10 cellular contexts compared by ENCODE assay signal in genomic region chr3:123090700-123091585, GRCh38. TPM values are rescaled to one million over a fixed set of nuclear protein-coding genes. Genes with fewer than 3 reads are reported as not detected.
DNase-seq lines count a peak whose midpoint lies in the region; ATAC-seq and TF ChIP-seq lines count a peak whose summit lies in the region.
"Had no signal": no experiment of that assay in that cellular context is flagged by ENCODE, and none has a peak within 500 bp of the region (broad histone marks: within the 10 kb centered on the region; RNA-seq: fewer than 3 reads in every experiment).

No MANE protein-coding gene starts in this region.

- H3K79me2 ChIP-seq in neural progenitor cell (ENCODE audit: low read depth): peaks cover 8% of the 10 kb centered on the region

- peaks cover 16% of the 10 kb centered on the region for H3K36me3 Mint-ChIP-seq in T-helper 1 cell treated with Interleukin-12 subunit alpha and Interleukin-12 subunit beta and Interleukin-4 antibody, amounts not matched to agents 30 μg/mL and 1 μg/mL, for 36 hours (ENCODE audit: low read depth)
- H3K36me3 Mint-ChIP-seq in T-helper 17 cell (ENCODE audit: low read depth) (peaks cover 10% of the 10 kb centered on the region), neural progenitor cell (peaks cover 20% of the 10 kb centered on the region)

- H4K20me1 ChIP-seq in neural progenitor cell (ENCODE audit: low read depth): no peaks in the 10 kb centered on the region

- ATAC-seq in T-helper 17 cell (no peak), GM18870 (IDR thresholded peaks at IDR 0.05; ENCODE audit: unreplicated experiment) (no peak), GM19397 (IDR thresholded peaks at IDR 0.05; ENCODE audit: unreplicated experiment) (no peak), left colon (no peak)

- H3K4me2 ChIP-seq in neural progenitor cell: peak overlapping the region; percentile 53

- H3K9me3 ChIP-seq in KOPT-K1 (ENCODE audit: insufficient read depth, low read length, poor library complexity, severe bottlenecking) (no peaks in the 10 kb centered on the region), T-helper 17 cell (ENCODE audit: control insufficient read depth, low read length, poor library complexity, severe bottlenecking) (no peaks in the 10 kb centered on the region), neural progenitor cell (ENCODE audit: low read depth) (no peaks in the 10 kb centered on the region)

- no peak overlapping the region for H3K4me3 ChIP-seq in neural progenitor cell

- H3K9ac ChIP-seq in neural progenitor cell: no peak overlapping the region

- TF ChIP-seq CTCF in neural progenitor cell (IDR thresholded peaks at IDR 0.05): no peak

- no peaks in the 10 kb centered on the region for H3K27me3 Mint-ChIP-seq in T-helper 1 cell treated with Interleukin-12 subunit alpha and Interleukin-12 subunit beta and Interleukin-4 antibody, amounts not matched to agents 30 μg/mL and 1 μg/mL, for 36 hours (ENCODE audit: low read depth)
- H3K27me3 Mint-ChIP-seq in T-helper 17 cell: no peaks in the 10 kb centered on the region
- peaks cover 2% of the 10 kb centered on the region for H3K27me3 Mint-ChIP-seq in neural progenitor cell (ENCODE audit: insufficient read depth, low read depth)

- H3K9me3 Mint-ChIP-seq in T-helper 1 cell treated with Interleukin-12 subunit alpha and Interleukin-12 subunit beta and Interleukin-4 antibody, amounts not matched to agents 30 μg/mL and 1 μg/mL, for 36 hours: no peaks in the 10 kb centered on the region
- peaks cover 2% of the 10 kb centered on the region for H3K9me3 Mint-ChIP-seq in neural progenitor cell

- peaks cover 27% of the 10 kb centered on the region for H3F3A ChIP-seq in neural progenitor cell (ENCODE audit: low read depth)

- no peaks in the 10 kb centered on the region for H3K27me3 ChIP-seq in neural progenitor cell

- intact Hi-C loops in left colon (cut with DNase I, micrococcal nuclease): no loop called here

- peak overlapping the region; percentile 15 for H2AFZ ChIP-seq in neural progenitor cell (replicated peaks)

- H3K4me1 Mint-ChIP-seq in T-helper 1 cell treated with Interleukin-12 subunit alpha and Interleukin-12 subunit beta and Interleukin-4 antibody, amounts not matched to agents 30 μg/mL and 1 μg/mL, for 36 hours (ENCODE audit: low read depth): peaks cover 17% of the 10 kb centered on the region
- H3K4me1 Mint-ChIP-seq in T-helper 17 cell: peaks cover 31% of the 10 kb centered on the region
- H3K4me1 Mint-ChIP-seq in neural progenitor cell: peaks cover 72% of the 10 kb centered on the region

- no peak for DNase-seq in T-helper 1 cell
- no peak for DNase-seq in T-helper 17 cell
- peak; percentile 67 for DNase-seq in neural progenitor cell (ENCODE audit: low spot score)
- no peak for DNase-seq in left colon
- DNase-seq: NCI-H226; stimulated activated CD4-positive, alpha-beta T cell treated with anti-CD3 and anti-CD28 coated beads, Interleukin-12 subunit alpha, Interleukin-12 subunit beta, amount 100 ng/mL, for 4 hours had no signal

- H3K27ac Mint-ChIP-seq in T-helper 1 cell treated with Interleukin-12 subunit alpha and Interleukin-12 subunit beta and Interleukin-4 antibody, amounts not matched to agents 30 μg/mL and 1 μg/mL, for 36 hours: peak overlapping the region; percentile 51
- H3K27ac Mint-ChIP-seq in T-helper 17 cell (peak overlapping the region; percentile 82), neural progenitor cell (peak overlapping the region; percentile 77)

- H3K27ac ChIP-seq in KOPT-K1 (ENCODE audit: low read depth, low read length, poor library complexity, severe bottlenecking) (peak overlapping the region; percentile 66), neural progenitor cell (no peak overlapping the region)

- peaks cover 29% of the 10 kb centered on the region for H3K36me3 ChIP-seq in KOPT-K1 (ENCODE audit: insufficient read depth, low read length)
- H3K36me3 ChIP-seq in neural progenitor cell: no peaks in the 10 kb centered on the region

- peak overlapping the region; percentile 11 for H3K4me3 Mint-ChIP-seq in T-helper 1 cell treated with Interleukin-12 subunit alpha and Interleukin-12 subunit beta and Interleukin-4 antibody, amounts not matched to agents 30 μg/mL and 1 μg/mL, for 36 hours
- H3K4me3 Mint-ChIP-seq in T-helper 17 cell (peak overlapping the region; percentile 26), neural progenitor cell (peak overlapping the region; percentile 33)

- H3K4me1 ChIP-seq in neural progenitor cell: peaks cover 49% of the 10 kb centered on the region

RNA-seq across cellular contexts. Expression of gene PDIA5, which starts 24.1 kb away (rescaled TPM):
- total RNA-seq in T-helper 17 cell (1 to 10 TPM; 4.6 to 6.2 TPM), neural progenitor cell (ENCODE audit: low replicate concordance) (5.4 and 15.8 TPM in 2 replicates), left colon (10 to 100 TPM; 34.7 to 37.7 TPM)
